In the genomic region with DNA sequence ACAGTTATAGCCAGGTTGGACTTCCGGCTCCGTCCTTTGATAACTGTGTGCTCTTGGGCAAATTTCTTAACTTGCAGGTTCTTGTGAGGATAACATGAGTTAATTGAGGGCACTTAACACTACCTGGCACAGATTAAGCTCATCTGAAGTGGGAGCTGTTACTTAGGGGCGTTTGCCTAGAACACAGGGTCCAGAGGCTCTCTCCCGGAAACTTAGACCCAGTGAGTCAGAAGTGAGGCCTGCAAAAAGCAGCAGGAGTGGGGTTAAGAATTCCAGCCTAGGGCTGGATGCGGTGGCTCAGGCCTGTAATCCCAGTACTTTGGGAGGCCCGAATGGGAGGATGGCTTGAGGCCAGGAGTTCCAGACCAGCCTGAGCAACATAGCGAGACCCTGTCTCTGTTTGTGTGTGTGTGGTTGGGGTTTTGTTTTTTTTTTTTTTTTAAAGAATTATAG, we compare ENCODE assay signal across 8 cellular contexts. TPM values are rescaled to one million over a fixed set of nuclear protein-coding genes. Genes with fewer than 3 reads are reported as not detected.
DNase-seq lines count a peak whose midpoint lies in the region; ATAC-seq and TF ChIP-seq lines count a peak whose summit lies in the region.

No MANE protein-coding gene starts in this region.

- peak overlapping the region; percentile 80 to 85 (median 84) for H3K27ac ChIP-seq in gastrocnemius medialis

- intact Hi-C loops in gastrocnemius medialis (cut with DNase I; ENCODE audit: low total_unique reads) = loop anchor here (2.0 kb wide), 1 partner anchor 17 kb away; no protein-coding TSS in a partner anchor

- H3K27me3 ChIP-seq in gastrocnemius medialis = no peaks in the 10 kb centered on the region

- H3K9me3 ChIP-seq in gastrocnemius medialis = no peaks in the 10 kb centered on the region

- TF ChIP-seq CTCF in gastrocnemius medialis (IDR thresholded peaks at IDR 0.05 in 4 of 5, conservative IDR thresholded peaks at IDR 0.05 in 1 of 5) = no peak

- peak in 1 of 2 donors; percentile 29 for ATAC-seq in gastrocnemius medialis
- ATAC-seq in HG03460 (IDR thresholded peaks at IDR 0.05; ENCODE audit: unreplicated experiment) = no peak
- no peak for ATAC-seq in HG03457 (IDR thresholded peaks at IDR 0.05; ENCODE audit: unreplicated experiment)

- H3K36me3 ChIP-seq in gastrocnemius medialis = peaks cover 0 to 14% of the 10 kb centered on the region in 2 donors

- H3K4me3 ChIP-seq in gastrocnemius medialis = peak overlapping the region; percentile 61 to 76 (median 72)

- in situ Hi-C loops in gastrocnemius medialis (cut with MboI; ENCODE audit: low sequenced_read_pairs in 4 of 4) = no loop called here

- peaks cover 75 to 76% of the 10 kb centered on the region in 2 donors for H3K4me1 ChIP-seq in gastrocnemius medialis

- DNase-seq in ELF-1 (ENCODE audit: low read depth, low spot score) = peak; percentile 79
- DNase-seq in SW 1271 (lab: John Stamatoyannopoulos, UW) = peak; percentile 47 to 83
- peak; percentile 79 for DNase-seq in fibroblast of peridontal ligament (ENCODE audit: extremely low read depth)
- no peak for DNase-seq in gastrocnemius medialis
- DNase-seq in NCI-H146 (lab: John Stamatoyannopoulos, UW) = no peak
- DNase-seq in NCI-H1436 (lab: John Stamatoyannopoulos, UW) = no peak

- TF ChIP-seq POLR2A in gastrocnemius medialis (IDR thresholded peaks at IDR 0.05) = no peak

RNA-seq across cellular contexts. Expression of a gene that starts 1.4 kb away (rescaled TPM):
- total RNA-seq in gastrocnemius medialis = 10 to 100 TPM; 40.3 to 77.5 (median 47.6) TPM

RNA-seq across cellular contexts. Expression of a gene that starts 5.7 kb away (rescaled TPM):
- 10 to 100 TPM; 15.5 to 29.2 (median 21.7) TPM for total RNA-seq in gastrocnemius medialis

RNA-seq across cellular contexts. Expression of a gene that starts 9.7 kb away (rescaled TPM):
- total RNA-seq in gastrocnemius medialis = 1 to 10 TPM in 1 of 4 donors, not detected in 3; 3.5 TPM

RNA-seq across cellular contexts. Expression of a gene that starts 15.4 kb away (rescaled TPM):
- total RNA-seq in gastrocnemius medialis = 100 to 1,000 TPM in 2 of 4 donors, 10 to 100 TPM in 2; 68.7 to 145 (median 96.4) TPM

RNA-seq across cellular contexts. Expression of a gene that starts 31.1 kb away (rescaled TPM):
- total RNA-seq in gastrocnemius medialis = 10 to 100 TPM in 3 of 4 donors, 1 to 10 TPM in 1; 9.0 to 13.9 (median 12.8) TPM

Comparison
In these comparisons a context has a peak if more than half of its experiments do, and no peak if none do; other contexts are left out.
1. DNase-seq: peak in ELF-1 (single experiment), SW 1271 (2 of 2) and fibroblast of peridontal ligament (single experiment); none in gastrocnemius medialis (0 of 2), NCI-H146 (single experiment) and NCI-H1436 (single experiment).